22 cellular contexts compared by ENCODE assay signal in genomic region chr4:144353240-144353639, GRCh38.
"Had no signal": no experiment of that assay in that cellular context is flagged by ENCODE, and none has a peak within 500 bp of the region (broad histone marks: within the 10 kb centered on the region; RNA-seq: fewer than 3 reads in every experiment).

No MANE protein-coding gene starts in this region.

- H3K27ac ChIP-seq: esophagus squamous epithelium, right atrium auricular region, tibial artery, uterus had no signal

- ATAC-seq: activated CD8-positive, alpha-beta T cell treated with anti-CD3 and anti-CD28 coated beads for 36 hours; left lobe of liver; stimulated activated naive CD8-positive, alpha-beta T cell treated with anti-CD3 and anti-CD28 coated beads, Interleukin-15, Interleukin-2, amounts not matched to agents 100 U/mL and 50 U/mL, for 24 hours; T-cell had no signal

- DNase-seq: activated CD4-positive, alpha-beta T cell treated with anti-CD3 and anti-CD28 coated beads, Interleukin-2, amount 10 ng/mL, durations not matched to agents 24 days and 14 days; activated CD4-positive, CD25-positive, alpha-beta regulatory T cell; activated CD8-positive, alpha-beta T cell treated with anti-CD3 and anti-CD28 coated beads for 36 hours; activated effector memory CD4-positive, alpha-beta T cell treated with Interleukin-2 at 50 U/mL for 16 hours; activated naive CD4-positive, alpha-beta T cell treated with anti-CD3 and anti-CD28 coated beads, Interleukin-2, amount 50 U/mL, for 16 hours; activated T-cell treated with anti-CD3 and anti-CD28 coated beads, Interleukin-2, amount 50 U/mL, for 1 hour; aorta; effector CD4-positive, alpha-beta T cell; esophagus squamous epithelium; kidney; midbrain; nephron progenitor cell; occipital lobe; stimulated activated CD4-positive, alpha-beta T cell treated with anti-CD3 and anti-CD28 coated beads, Interleukin-2, amount 100 ng/mL, for 24 hours; stimulated activated naive CD8-positive, alpha-beta T cell treated with anti-CD3 and anti-CD28 coated beads, Interleukin-15, Interleukin-2, amounts not matched to agents 100 U/mL and 50 U/mL, for 24 hours; T-cell; T-helper 9 cell; tibial artery; uterus had no signal

- H3K9me3 ChIP-seq: esophagus squamous epithelium, right atrium auricular region, tibial artery, uterus had no signal

- H3K27me3 ChIP-seq: esophagus squamous epithelium, right atrium auricular region, uterus had no signal

- H3K4me1 ChIP-seq: right atrium auricular region, tibial artery had no signal

- H3K4me3 ChIP-seq: esophagus squamous epithelium, lung, right atrium auricular region, tibial artery, uterus had no signal

- H3K36me3 ChIP-seq: esophagus squamous epithelium, right atrium auricular region, tibial artery, uterus had no signal
